In the genomic region with DNA sequence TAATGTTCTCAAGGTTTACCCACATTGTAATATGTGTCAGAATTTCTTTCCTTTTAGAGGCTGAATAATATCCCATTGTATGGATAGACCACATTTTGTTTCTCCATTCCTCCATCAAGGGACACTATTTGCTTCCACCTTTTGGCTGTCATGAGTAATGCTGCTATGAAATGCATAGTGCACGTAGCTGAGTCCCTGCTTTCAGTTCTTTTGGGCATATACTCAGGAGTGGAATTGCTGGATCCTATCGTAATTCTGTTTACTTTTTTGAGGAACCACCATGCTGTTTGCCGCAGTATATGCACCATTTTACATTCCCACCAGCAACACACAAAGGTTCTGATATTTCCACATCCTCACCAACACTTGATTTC, we compare ENCODE assay signal across 20 cellular contexts. TPM values are rescaled to one million over a fixed set of nuclear protein-coding genes. Genes with fewer than 3 reads are reported as not detected.
A peak's percentile ranks its signal among the peaks of the same experiment; 100 is the strongest.
DNase-seq lines count a peak whose midpoint lies in the region; ATAC-seq, FAIRE-seq and TF ChIP-seq lines count a peak whose summit lies in the region.
"Had no signal": no experiment of that assay in that cellular context is flagged by ENCODE, and none has a peak within 500 bp of the region (broad histone marks: within the 10 kb centered on the region; RNA-seq: fewer than 3 reads in every experiment).

No MANE protein-coding gene starts in this region.

- no peaks in the 10 kb centered on the region for H4K20me1 ChIP-seq in IMR-90 (ENCODE audit: insufficient read depth, low read length)

- H3K14ac ChIP-seq in IMR-90 (replicated peaks; ENCODE audit: low read depth, low read length) = no peak overlapping the region

- TF ChIP-seq POLR2A in IMR-90 (IDR thresholded peaks at IDR 0.05; ENCODE audit: low read depth, low read length) (no peak), GM12892 (IDR thresholded peaks at IDR 0.05; ENCODE audit: low read depth, low read length) (no peak)

- H3K4me1 Mint-ChIP-seq in activated T-helper 1 cell treated with anti-CD3 and anti-CD28 coated beads, Interleukin-12 subunit alpha, Interleukin-12 subunit beta, Interleukin-2, Interleukin-4 antibody, amounts not matched to agents 30 ng/mL and 10 ng/mL and 1 ng/mL, durations not matched to agents 14 hours and 24 hours and 36 hours (ENCODE audit: low read depth) = no peaks in the 10 kb centered on the region
- H3K4me1 Mint-ChIP-seq: activated CD4-positive, alpha-beta T cell treated with anti-CD3 and anti-CD28 coated beads, Interleukin-2, amount 10 ng/mL, durations not matched to agents 7 days and 5 days; activated naive CD8-positive, alpha-beta T cell treated with anti-CD3 and anti-CD28 coated beads for 36 hours; CD8-positive, alpha-beta memory T cell; central memory CD8-positive, alpha-beta T cell had no signal

- no peak overlapping the region for H4K8ac ChIP-seq in IMR-90 (ENCODE audit: low read depth in 2 of 2, low read length in 2 of 2)

- FAIRE-seq in D721Med (lab: Jason Lieb, UNC) (no peak), GM12892 (lab: Jason Lieb, UNC) (no peak)

- in situ Hi-C loops in IMR-90 (cut with MboI; ENCODE audit: low sequenced_read_pairs) = no loop called here
- in situ Hi-C loops in astrocyte of the cerebellum (cut with HindIII; ENCODE audit: low sequenced_read_pairs) = no loop called here

- no peak overlapping the region for H3K4me2 ChIP-seq in IMR-90 (ENCODE audit: low read depth, low read length)

- H3K9me3 ChIP-seq in IMR-90 (ENCODE audit: control insufficient read depth, insufficient read depth, low read length) = no peaks in the 10 kb centered on the region
- H3K9me3 ChIP-seq: ovary had no signal

- no peaks in the 10 kb centered on the region for H3K36me3 Mint-ChIP-seq in activated T-helper 1 cell treated with anti-CD3 and anti-CD28 coated beads, Interleukin-12 subunit alpha, Interleukin-12 subunit beta, Interleukin-2, Interleukin-4 antibody, amounts not matched to agents 30 ng/mL and 10 ng/mL and 1 ng/mL, durations not matched to agents 14 hours and 24 hours and 36 hours (ENCODE audit: low read depth)
- H3K36me3 Mint-ChIP-seq: activated naive CD8-positive, alpha-beta T cell treated with anti-CD3 and anti-CD28 coated beads for 36 hours; CD8-positive, alpha-beta memory T cell had no signal

- POLR2A ChIA-PET in IMR-90 (lab: Charles Lee; ENCODE audit: unreplicated experiment) = no interaction called here

- no peak overlapping the region for H2AK9ac ChIP-seq in IMR-90 (replicated peaks; ENCODE audit: low read depth, low read length, poor library complexity)

- no peak overlapping the region for H2AK5ac ChIP-seq in IMR-90 (ENCODE audit: low read depth, low read length)

- H3K4me3 ChIP-seq in IMR-90 (ENCODE audit: insufficient read depth, low read depth, low read length) = no peak overlapping the region
- no peak overlapping the region for H3K4me3 ChIP-seq in astrocyte of the cerebellum (ENCODE audit: low read depth, low read length)
- H3K4me3 ChIP-seq: ovary had no signal

- DNase-seq in D721Med (ENCODE audit: insufficient read length, low spot score) (no peak), IMR-90 (peak; percentile 13), astrocyte of the cerebellum (ENCODE audit: low read depth) (no peak), foreskin keratinocyte (no peak), cerebellar nuclear complex (lab: John Stamatoyannopoulos, UW) (no peak), A172 (ENCODE audit: low spot score) (no peak), GM12892 (ENCODE audit: insufficient read length) (no peak)
- DNase-seq in activated T-helper 1 cell treated with anti-CD3 and anti-CD28 coated beads, Interleukin-12 subunit alpha, Interleukin-12 subunit beta, Interleukin-2, Interleukin-4 antibody, amounts not matched to agents 30 ng/mL and 10 ng/mL and 1 ng/mL, durations not matched to agents 14 hours and 24 hours and 36 hours (ENCODE audit: low spot score) = no peak
- DNase-seq: activated CD4-positive, alpha-beta T cell treated with anti-CD3 and anti-CD28 coated beads, Interleukin-2, amount 10 ng/mL, durations not matched to agents 7 days and 5 days; activated naive CD8-positive, alpha-beta T cell treated with anti-CD3 and anti-CD28 coated beads for 36 hours; activated T-cell treated with anti-CD3 and anti-CD28 coated beads, Interleukin-2, amount 50 U/mL, for 24 hours; CD8-positive, alpha-beta memory T cell; GDM1; hypothalamus; left colon; NCI-H2107; ovary; SHP77 had no signal

- no peak overlapping the region for H3K4me3 Mint-ChIP-seq in activated T-helper 1 cell treated with anti-CD3 and anti-CD28 coated beads, Interleukin-12 subunit alpha, Interleukin-12 subunit beta, Interleukin-2, Interleukin-4 antibody, amounts not matched to agents 30 ng/mL and 10 ng/mL and 1 ng/mL, durations not matched to agents 14 hours and 24 hours and 36 hours
- H3K4me3 Mint-ChIP-seq: activated CD4-positive, alpha-beta T cell treated with anti-CD3 and anti-CD28 coated beads, Interleukin-2, amount 10 ng/mL, durations not matched to agents 7 days and 5 days; activated naive CD8-positive, alpha-beta T cell treated with anti-CD3 and anti-CD28 coated beads for 36 hours; activated T-cell treated with anti-CD3 and anti-CD28 coated beads, Interleukin-2, amount 50 U/mL, for 24 hours; CD8-positive, alpha-beta memory T cell; central memory CD8-positive, alpha-beta T cell had no signal

- peaks cover 7% of the 10 kb centered on the region for H3K27me3 Mint-ChIP-seq in activated T-helper 1 cell treated with anti-CD3 and anti-CD28 coated beads, Interleukin-12 subunit alpha, Interleukin-12 subunit beta, Interleukin-2, Interleukin-4 antibody, amounts not matched to agents 30 ng/mL and 10 ng/mL and 1 ng/mL, durations not matched to agents 14 hours and 24 hours and 36 hours (ENCODE audit: insufficient read depth)
- H3K27me3 Mint-ChIP-seq: activated CD4-positive, alpha-beta T cell treated with anti-CD3 and anti-CD28 coated beads, Interleukin-2, amount 10 ng/mL, durations not matched to agents 7 days and 5 days; activated naive CD8-positive, alpha-beta T cell treated with anti-CD3 and anti-CD28 coated beads for 36 hours; activated T-cell treated with anti-CD3 and anti-CD28 coated beads, Interleukin-2, amount 50 U/mL, for 24 hours had no signal

- no peak overlapping the region for H2AFZ ChIP-seq in IMR-90 (replicated peaks; ENCODE audit: low read length, poor library complexity)

- H3K56ac ChIP-seq in IMR-90 (ENCODE audit: extremely low read depth, insufficient read depth, low read length) = no peak overlapping the region

- H3K23ac ChIP-seq in IMR-90 (ENCODE audit: low read depth, low read length) = no peak overlapping the region

- H3K9me1 ChIP-seq in IMR-90 (ENCODE audit: insufficient read depth, low read length) = no peaks in the 10 kb centered on the region

- CTCF ChIA-PET in IMR-90 (lab: Yijun Ruan, JAX) = no interaction called here

- no peak overlapping the region for H3K27ac Mint-ChIP-seq in activated T-helper 1 cell treated with anti-CD3 and anti-CD28 coated beads, Interleukin-12 subunit alpha, Interleukin-12 subunit beta, Interleukin-2, Interleukin-4 antibody, amounts not matched to agents 30 ng/mL and 10 ng/mL and 1 ng/mL, durations not matched to agents 14 hours and 24 hours and 36 hours
- H3K27ac Mint-ChIP-seq: activated CD4-positive, alpha-beta T cell treated with anti-CD3 and anti-CD28 coated beads, Interleukin-2, amount 10 ng/mL, durations not matched to agents 7 days and 5 days; activated naive CD8-positive, alpha-beta T cell treated with anti-CD3 and anti-CD28 coated beads for 36 hours; activated T-cell treated with anti-CD3 and anti-CD28 coated beads, Interleukin-2, amount 50 U/mL, for 24 hours had no signal

- H3K27ac ChIP-seq in IMR-90 (ENCODE audit: insufficient read depth, low read length) (no peak overlapping the region), foreskin keratinocyte (no peak overlapping the region)
- H3K27ac ChIP-seq: ovary had no signal

- no peaks in the 10 kb centered on the region for H3K79me1 ChIP-seq in IMR-90 (ENCODE audit: low read depth in 1 of 2, low read length in 2 of 2)

- no peak overlapping the region for H4K5ac ChIP-seq in IMR-90 (ENCODE audit: low read depth, low read length)

- intact Hi-C loops in IMR-90 (cut with micrococcal nuclease) = loop anchor here (5.0 kb wide), 1 partner anchor 320 kb away; no protein-coding TSS in a partner anchor
- intact Hi-C loops in activated T-helper 1 cell treated with anti-CD3 and anti-CD28 coated beads, Interleukin-12 subunit alpha, Interleukin-12 subunit beta, Interleukin-2, Interleukin-4 antibody, amounts not matched to agents 30 ng/mL and 10 ng/mL and 1 ng/mL, durations not matched to agents 14 hours and 24 hours and 36 hours (cut with micrococcal nuclease) = loop anchor here (5.0 kb wide), 1 partner anchor 165 kb away; no protein-coding TSS in a partner anchor

- H2BK120ac ChIP-seq in IMR-90 (ENCODE audit: low read depth, low read length) = no peak overlapping the region

- no peak overlapping the region for H4K91ac ChIP-seq in IMR-90 (ENCODE audit: insufficient read depth, low read depth, low read length)

- H3K4ac ChIP-seq in IMR-90 (ENCODE audit: low read depth, low read length) = no peak overlapping the region

- no CpG with 5 or more reads among the region's 3 CpGs for WGBS in IMR-90 (ENCODE audit: extremely low coverage in 2 of 2, insufficient read length in 1 of 2), 2 experiments

- H3K27me3 ChIP-seq in IMR-90 (ENCODE audit: control insufficient read depth, insufficient read depth, low read length) (peaks cover 23% of the 10 kb centered on the region), foreskin keratinocyte (peaks cover 24% of the 10 kb centered on the region)
- H3K27me3 ChIP-seq: ovary had no signal

- no peak overlapping the region for H3K9ac ChIP-seq in IMR-90 (ENCODE audit: low read depth, low read length)

- H2BK5ac ChIP-seq in IMR-90 (ENCODE audit: low read depth, low read length, poor library complexity, severe bottlenecking) = no peak overlapping the region

- TF ChIP-seq CTCF in D721Med (IDR thresholded peaks at IDR 0.05; ENCODE audit: insufficient read depth, missing control alignments) (peak; percentile 13), IMR-90 (conservative IDR thresholded peaks at IDR 0.05; ENCODE audit: low read depth, low read length) (peak; percentile 33), astrocyte of the cerebellum (IDR thresholded peaks at IDR 0.05; ENCODE audit: low read depth, low read length, missing control alignments) (peak; percentile 33), foreskin keratinocyte (conservative IDR thresholded peaks at IDR 0.05) (peak; percentile 46)

- dilution Hi-C loops in IMR-90 (cut with HindIII; ENCODE audit: low sequenced_read_pairs, unreplicated experiment) = no loop called here

- H3K18ac ChIP-seq in IMR-90 (ENCODE audit: low read depth, low read length) = no peak overlapping the region

- no peaks in the 10 kb centered on the region for H3K4me1 ChIP-seq in IMR-90 (ENCODE audit: control insufficient read depth, insufficient read depth, low read length)
- H3K4me1 ChIP-seq in foreskin keratinocyte = no peaks in the 10 kb centered on the region

- no peaks in the 10 kb centered on the region for H3K9me3 Mint-ChIP-seq in activated T-helper 1 cell treated with anti-CD3 and anti-CD28 coated beads, Interleukin-12 subunit alpha, Interleukin-12 subunit beta, Interleukin-2, Interleukin-4 antibody, amounts not matched to agents 30 ng/mL and 10 ng/mL and 1 ng/mL, durations not matched to agents 14 hours and 24 hours and 36 hours
- H3K9me3 Mint-ChIP-seq: activated CD4-positive, alpha-beta T cell treated with anti-CD3 and anti-CD28 coated beads, Interleukin-2, amount 10 ng/mL, durations not matched to agents 7 days and 5 days; activated naive CD8-positive, alpha-beta T cell treated with anti-CD3 and anti-CD28 coated beads for 36 hours; activated T-cell treated with anti-CD3 and anti-CD28 coated beads, Interleukin-2, amount 50 U/mL, for 24 hours; CD8-positive, alpha-beta memory T cell; central memory CD8-positive, alpha-beta T cell had no signal

- ATAC-seq in IMR-90 (ENCODE audit: low read depth) (no peak), foreskin keratinocyte (no peak)
- ATAC-seq: left colon had no signal

- H3K36me3 ChIP-seq in IMR-90 (ENCODE audit: control insufficient read depth, insufficient read depth, low read length) = no peaks in the 10 kb centered on the region
- H3K36me3 ChIP-seq: ovary had no signal

- BruUV-seq in IMR-90 (replicated peaks; lab: Mats Ljungman, UMichigan) = no TSS peak

- no peak overlapping the region for H2BK20ac ChIP-seq in IMR-90 (ENCODE audit: low read depth, low read length)

- H2BK15ac ChIP-seq in IMR-90 (ENCODE audit: low read depth, low read length) = no peak overlapping the region

- 0 out of 2 replicates have a peak, but pooled peaks have one; percentile 31 for TF ChIP-seq RAD21 in IMR-90 (IDR thresholded peaks at IDR 0.05; ENCODE audit: low read length)

RNA-seq across cellular contexts. Expression of a gene that starts 60.0 kb away (rescaled TPM):
- total RNA-seq in IMR-90 (2012; rRNA removed) (not detected in 2 replicates), foreskin keratinocyte (not detected in 2 replicates)
- polyA plus RNA-seq in IMR-90 (2012; rRNA removed) (not detected in 2 replicates), foreskin keratinocyte (not detected in 2 replicates)
- not detected in 2 replicates for polyA plus RNA-seq in IMR-90 (2012; cell fraction: cytosol; rRNA removed)
- polyA plus RNA-seq in IMR-90 (2012; cell fraction: nucleus; rRNA removed; ENCODE audit: low replicate concordance) = not detected in 2 replicates
- total RNA-seq in activated T-helper 1 cell treated with anti-CD3 and anti-CD28 coated beads, Interleukin-12 subunit alpha, Interleukin-12 subunit beta, Interleukin-2, Interleukin-4 antibody, amounts not matched to agents 30 ng/mL and 10 ng/mL and 1 ng/mL, durations not matched to agents 14 hours and 24 hours and 36 hours = 100 and 103 TPM in 2 replicates
- not detected in 2 replicates for total RNA-seq in A172 (2014; rRNA removed; shearing (Covaris generic))
- polyA plus RNA-seq in GM12892 (2012; ENCODE audit: missing spikeins) = 2.7 TPM
- total RNA-seq: HT-29 had no signal

Comparison
In these comparisons a context has a peak if more than half of its experiments do, and no peak if none do; other contexts are left out.
1. RNA of a gene that starts 60.0 kb away (total RNA-seq): 100 to 103 TPM in activated T-helper 1 cell treated with anti-CD3 and anti-CD28 coated beads, Interleukin-12 subunit alpha, Interleukin-12 subunit beta, Interleukin-2, Interleukin-4 antibody, amounts not matched to agents 30 ng/mL and 10 ng/mL and 1 ng/mL, durations not matched to agents 14 hours and 24 hours and 36 hours; not detected in IMR-90, not detected in foreskin keratinocyte and not detected in A172; every median in the first group is over 10 times any median in the second.
2. Peak in every context shown above with its lines, with median percentiles within 50 percentile points of each other: CTCF ChIP-seq.